26 cellular contexts compared by ENCODE assay signal in genomic region chr1:29022615-29023014, GRCh38.
"Had no signal": no experiment of that assay in that cellular context is flagged by ENCODE, and none has a peak within 500 bp of the region (broad histone marks: within the 10 kb centered on the region; RNA-seq: fewer than 3 reads in every experiment).

No MANE protein-coding gene starts in this region.

- DNase-seq: stimulated activated CD4-positive, alpha-beta T cell treated with anti-CD3 and anti-CD28 coated beads, Interleukin-2, amount 100 ng/mL, for 48 hours; stimulated activated CD4-positive, alpha-beta T cell treated with anti-CD3 and anti-CD28 coated beads, Interleukin-4, amount 100 ng/mL, for 1 hour; stimulated activated CD4-positive, alpha-beta T cell treated with anti-CD3 and anti-CD28 coated beads, Interleukin-4, amount 100 ng/mL, for 24 hours; stimulated activated CD4-positive, alpha-beta T cell treated with anti-CD3 and anti-CD28 coated beads, Interleukin-4, amount 100 ng/mL, for 4 hours; stimulated activated CD8-positive, alpha-beta memory T cell treated with anti-CD3 and anti-CD28 coated beads, Interleukin-4, amount 100 ng/mL, for 48 hours; stimulated activated naive B cell treated with anti-CD40 and anti-IgM and Interleukin-4, amounts not matched to agents 10 μg/mL and 1 μg/mL and 100 μg/mL, for 72 hours; stimulated activated naive CD4-positive, alpha-beta T cell; stimulated activated naive CD4-positive, alpha-beta T cell treated with Interleukin-2 at 50 U/mL for 16 hours; stimulated activated naive CD8-positive, alpha-beta T cell treated with anti-CD3 and anti-CD28 coated beads, Interleukin-15, amount 100 ng/mL, for 72 hours; stimulated activated naive CD8-positive, alpha-beta T cell treated with anti-CD3 and anti-CD28 coated beads, Interleukin-15, Interleukin-2, amounts not matched to agents 100 U/mL and 50 U/mL, for 24 hours; stomach; substantia nigra; testis; thyroid gland; tibial artery; transverse colon; trophoblast cell; upper lobe of left lung; upper lobe of right lung; uterus had no signal

- ATAC-seq: stimulated activated effector memory CD8-positive, alpha-beta T cell treated with anti-CD3 and anti-CD28 coated beads, Interleukin-12 subunit alpha, Interleukin-12 subunit beta, amount 100 ng/mL, for 72 hours; stimulated activated memory B cell treated with anti-CD40 and anti-IgM and Interleukin-4, amounts not matched to agents 10 μg/mL and 1 μg/mL and 100 μg/mL, for 72 hours; stimulated activated naive B cell treated with anti-CD40 and anti-IgM and Interleukin-4, amounts not matched to agents 10 μg/mL and 1 μg/mL and 100 μg/mL, for 72 hours; stimulated activated naive CD8-positive, alpha-beta T cell treated with anti-CD3 and anti-CD28 coated beads, Interleukin-15, amount 100 ng/mL, for 72 hours; stimulated activated naive CD8-positive, alpha-beta T cell treated with anti-CD3 and anti-CD28 coated beads, Interleukin-15, Interleukin-2, amounts not matched to agents 100 U/mL and 50 U/mL, for 24 hours; upper lobe of right lung had no signal

- H3K4me3 ChIP-seq: stomach, suprapubic skin, testis, thoracic aorta, thyroid gland, tibial artery, tibial nerve, transverse colon, upper lobe of left lung, upper lobe of right lung, uterus, vagina had no signal
